In genomic region chr21:43353282-43354010, GRCh38 we compare ENCODE assay signal across 1 cellular context.
TF ChIP-seq lines count a peak whose summit lies in the region.

No MANE protein-coding gene starts in this region.

TF ChIP-seq in GM12878, 131 proteins besides CTCF, POLR2A, EP300 and RAD21 (continued from another document):
- no peak for TF ChIP-seq E2F8 (IDR thresholded peaks at IDR 0.05; ENCODE audit: low read depth, partially characterized antibody)
TF ChIP-seq in GM12878: peak in this region for 18.
